ENCODE assay signal across 12 cellular contexts in genomic region chr20:10239954-10240353, GRCh38. TPM values are rescaled to one million over a fixed set of nuclear protein-coding genes. Genes with fewer than 3 reads are reported as not detected.
DNase-seq lines count a peak whose midpoint lies in the region; ATAC-seq and TF ChIP-seq lines count a peak whose summit lies in the region.
"Had no signal": no experiment of that assay in that cellular context is flagged by ENCODE, and none has a peak within 500 bp of the region (broad histone marks: within the 10 kb centered on the region; RNA-seq: fewer than 3 reads in every experiment).

No MANE protein-coding gene starts in this region.

- H3K36me3 ChIP-seq in breast epithelium (peaks cover 4% of the 10 kb centered on the region), mucosa of descending colon (ENCODE audit: low read depth) (no peaks in the 10 kb centered on the region), brain microvascular endothelial cell (replicated peaks) (no peaks in the 10 kb centered on the region)

- in situ Hi-C loops in brain microvascular endothelial cell (cut with HindIII; ENCODE audit: low pct_ligation_motif_present, low sequenced_read_pairs) = no loop called here

- TF ChIP-seq CTCF in breast epithelium (IDR thresholded peaks at IDR 0.05) (no peak), mucosa of descending colon (IDR thresholded peaks at IDR 0.05) (no peak), brain microvascular endothelial cell (IDR thresholded peaks at IDR 0.05; ENCODE audit: low read depth, low read length, missing control alignments) (no peak), GM10266 (IDR thresholded peaks at IDR 0.05; ENCODE audit: control insufficient read depth, insufficient read depth, low read depth, missing control alignments) (no peak)

- H3K4me1 ChIP-seq in breast epithelium (peaks cover 0 to 5% of the 10 kb centered on the region in 2 donors), mucosa of descending colon (ENCODE audit: low read depth) (no peaks in the 10 kb centered on the region)

- no peak overlapping the region for H3K4me3 ChIP-seq in breast epithelium
- no peak overlapping the region for H3K4me3 ChIP-seq in mucosa of descending colon
- no peak overlapping the region for H3K4me3 ChIP-seq in brain microvascular endothelial cell (ENCODE audit: low read depth, low read length)
- H3K4me3 ChIP-seq: skin epidermis had no signal

- TF ChIP-seq POLR2A in breast epithelium (IDR thresholded peaks at IDR 0.05) = no peak

- H3K27me3 ChIP-seq in breast epithelium (no peaks in the 10 kb centered on the region), brain microvascular endothelial cell (replicated peaks) (no peaks in the 10 kb centered on the region)

- peak; percentile 74 for ATAC-seq in mucosa of descending colon

- H3K9me3 ChIP-seq in breast epithelium = no peaks in the 10 kb centered on the region
- no peaks in the 10 kb centered on the region for H3K9me3 ChIP-seq in mucosa of descending colon

- DNase-seq in EL (peak; percentile 50), NCI-H2029 (lab: John Stamatoyannopoulos, UW) (peak; percentile 92), breast epithelium (ENCODE audit: low spot score in 2 of 2) (peak; percentile 35 to 62), mucosa of descending colon (peak in 2 of 3 donors; percentile 42 to 58), CD1c-positive myeloid dendritic cell (ENCODE audit: extremely low spot score) (no peak), brain microvascular endothelial cell (no peak), GM10266 (ENCODE audit: extremely low spot score) (no peak), medulla oblongata (ENCODE audit: extremely low spot score) (no peak)
- DNase-seq: midbrain; NCI-H1694; stimulated activated naive CD4-positive, alpha-beta T cell treated with Interleukin-2 at 50 U/mL for 16 hours had no signal

- H3K27ac ChIP-seq in breast epithelium (no peak overlapping the region), brain microvascular endothelial cell (no peak overlapping the region)
- H3K27ac ChIP-seq: skin epidermis had no signal

- intact Hi-C loops in breast epithelium (cut with DNase I; ENCODE audit: low total_unique reads) = no loop called here
- intact Hi-C loops in mucosa of descending colon (cut with DNase I, micrococcal nuclease) = no loop called here

RNA-seq across cellular contexts. Expression of gene SNAP25, which starts 21.3 kb away (rescaled TPM):
- total RNA-seq in breast epithelium (1 to 10 TPM in 2 of 3 donors, under 1 TPM in 1; 0.32 to 1.6 (median 1.6) TPM), mucosa of descending colon (10 to 100 TPM in 1 of 3 donors, 1 to 10 TPM in 1, under 1 TPM in 1; 0.80 to 10.5 (median 1.1) TPM)

Comparison
In these comparisons a context has a peak if more than half of its experiments do, and no peak if none do; other contexts are left out.
1. DNase-seq: peak in EL (single experiment), NCI-H2029 (single experiment), breast epithelium (2 of 2) and mucosa of descending colon (2 of 3); none in CD1c-positive myeloid dendritic cell (single experiment), brain microvascular endothelial cell (single experiment), GM10266 (single experiment) and medulla oblongata (single experiment).